Comparison of ENCODE assay signal across 1 cellular context in genomic region chr15:74422370-74422722, GRCh38.
TF ChIP-seq lines count a peak whose summit lies in the region.

No MANE protein-coding gene starts in this region.

TF ChIP-seq in HCT116, 20 proteins besides CTCF, POLR2A, EP300 and RAD21 (continued from another document):
- TF ChIP-seq MAX (IDR thresholded peaks at IDR 0.05) (no peak), ZBTB33 (IDR thresholded peaks at IDR 0.05; ENCODE audit: extremely low read depth, insufficient replicate concordance, low read length) (no peak)
